In the genomic region with DNA sequence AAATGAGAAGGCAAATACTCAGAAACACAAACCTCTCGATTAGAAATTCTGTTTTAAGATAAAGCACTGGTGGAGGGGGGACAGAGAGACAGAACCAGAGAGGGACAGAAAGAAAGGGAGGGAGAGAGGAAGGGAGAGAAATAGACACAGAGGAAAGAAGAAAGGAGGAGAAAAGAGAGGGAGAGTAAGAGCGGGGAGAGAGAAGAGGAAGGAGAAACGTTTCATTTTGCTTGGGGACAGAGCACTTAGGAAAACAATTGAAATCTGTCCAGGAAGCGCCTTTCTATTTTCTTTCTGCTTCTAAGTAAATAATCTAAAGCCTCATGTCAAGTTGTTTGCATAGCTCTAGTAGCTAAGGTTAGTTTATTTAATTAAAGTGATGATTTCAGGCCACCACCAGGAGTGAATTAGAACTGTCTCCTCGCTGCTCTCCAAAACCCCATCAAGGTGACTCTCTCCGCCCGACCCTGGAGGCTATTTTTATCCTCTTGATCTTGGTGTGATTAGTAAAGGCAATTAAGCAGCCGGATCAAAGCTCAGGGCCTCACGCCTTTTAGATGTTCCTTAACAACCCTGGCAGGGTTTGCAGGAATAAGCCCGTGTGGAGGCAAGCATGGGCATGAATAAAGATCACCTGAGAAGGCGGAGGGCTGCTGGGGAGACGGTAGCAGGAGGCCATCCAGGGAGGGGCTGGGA, we compare ENCODE assay signal across 13 cellular contexts.
DNase-seq lines count a peak whose midpoint lies in the region; ATAC-seq and TF ChIP-seq lines count a peak whose summit lies in the region.
"Had no signal": no experiment of that assay in that cellular context is flagged by ENCODE, and none has a peak within 500 bp of the region (broad histone marks: within the 10 kb centered on the region; RNA-seq: fewer than 3 reads in every experiment).

No MANE protein-coding gene starts in this region.

- TF ChIP-seq CTCF in RWPE1 (conservative IDR thresholded peaks at IDR 0.05; ENCODE audit: low read depth) (no peak), mesothelial cell of epicardium (IDR thresholded peaks at IDR 0.05; ENCODE audit: unreplicated experiment) (no peak)

- no peak overlapping the region for H3K4me3 Mint-ChIP-seq in mesothelial cell of epicardium
- H3K4me3 Mint-ChIP-seq in activated T-helper 17 cell treated with anti-CD3 and anti-CD28 coated beads, Interleukin-2, amount 50 U/mL, for 72 hours, result no peak overlapping the region

- 0 out of 2 replicates have a peak overlapping the region, but pooled peaks have one; percentile 22 for H3K27ac ChIP-seq in RWPE1

- H3K27ac Mint-ChIP-seq in mesothelial cell of epicardium, result peak overlapping the region; percentile 52
- H3K27ac Mint-ChIP-seq in activated T-helper 17 cell treated with anti-CD3 and anti-CD28 coated beads, Interleukin-2, amount 50 U/mL, for 72 hours, result no peak overlapping the region

- POLR2A ChIA-PET in RWPE1 (lab: Yijun Ruan, JAX; ENCODE audit: low non-redundant PET), result no interaction called here

- peaks cover 7% of the 10 kb centered on the region for H3K27me3 Mint-ChIP-seq in mesothelial cell of epicardium (ENCODE audit: low read depth)
- peaks cover 15% of the 10 kb centered on the region for H3K27me3 Mint-ChIP-seq in activated T-helper 17 cell treated with anti-CD3 and anti-CD28 coated beads, Interleukin-2, amount 50 U/mL, for 72 hours

- no peaks in the 10 kb centered on the region for H3K9me3 Mint-ChIP-seq in mesothelial cell of epicardium
- H3K9me3 Mint-ChIP-seq in activated T-helper 17 cell treated with anti-CD3 and anti-CD28 coated beads, Interleukin-2, amount 50 U/mL, for 72 hours, result no peaks in the 10 kb centered on the region

- ATAC-seq in activated T-helper 17 cell treated with anti-CD3 and anti-CD28 coated beads, Interleukin-2, amount 50 U/mL, for 72 hours (replicated peaks), result no peak
- no peak for ATAC-seq in HG02763 (IDR thresholded peaks at IDR 0.05; ENCODE audit: unreplicated experiment)

- peaks cover 75% of the 10 kb centered on the region for H3K4me1 Mint-ChIP-seq in mesothelial cell of epicardium
- peaks cover 13% of the 10 kb centered on the region for H3K4me1 Mint-ChIP-seq in activated T-helper 17 cell treated with anti-CD3 and anti-CD28 coated beads, Interleukin-2, amount 50 U/mL, for 72 hours

- intact Hi-C loops in head of caudate nucleus (cut with DNase I), result no loop called here

- H3K36me3 Mint-ChIP-seq in mesothelial cell of epicardium, result no peaks in the 10 kb centered on the region
- no peaks in the 10 kb centered on the region for H3K36me3 Mint-ChIP-seq in activated T-helper 17 cell treated with anti-CD3 and anti-CD28 coated beads, Interleukin-2, amount 50 U/mL, for 72 hours (ENCODE audit: low read depth)

- peak; percentile 78 for DNase-seq in DMS53 (lab: John Stamatoyannopoulos, UW)
- DNase-seq in NCI-H2029 treated with DMSO at 0.1 percent for 48 hours (lab: John Stamatoyannopoulos, UW), result peak; percentile 95
- DNase-seq in RWPE1 (ENCODE audit: low spot score), result no peak
- no peak for DNase-seq in mesothelial cell of epicardium (ENCODE audit: low spot score in 2 of 2, unreplicated experiment in 2 of 2)
- no peak for DNase-seq in head of caudate nucleus
- no peak for DNase-seq in NCI-H524 treated with DMSO at 0.1 percent for 48 hours (lab: John Stamatoyannopoulos, UW)
- DNase-seq: activated gamma-delta T cell, DND-41, MV-4-11, SK-N-SH, trophoblast cell had no signal

- CTCF ChIA-PET in RWPE1 (lab: Yijun Ruan, JAX), result no interaction called here

Comparison
In these comparisons a context has a peak if more than half of its experiments do, and no peak if none do; other contexts are left out.
1. DNase-seq: peak in DMS53 (single experiment) and NCI-H2029 treated with DMSO at 0.1 percent for 48 hours (single experiment); none in RWPE1 (single experiment), mesothelial cell of epicardium (0 of 2), head of caudate nucleus (0 of 42) and NCI-H524 treated with DMSO at 0.1 percent for 48 hours (single experiment).